Comparison of ENCODE assay signal across 1 cellular context in genomic region chr17:45341389-45342158, GRCh38.
TF ChIP-seq lines count a peak whose summit lies in the region.

No MANE protein-coding gene starts in this region.

TF ChIP-seq in K562, 482 proteins besides CTCF, POLR2A, EP300 and RAD21 (continued from another document):
- no peak for TF ChIP-seq MITF (IDR thresholded peaks at IDR 0.05)
- no peak for TF ChIP-seq POLR2G (IDR thresholded peaks at IDR 0.05; ENCODE audit: low read depth, low read length)
